Comparison of ENCODE assay signal across 8 cellular contexts in genomic region chr16:22375117-22375962, GRCh38. TPM values are rescaled to one million over a fixed set of nuclear protein-coding genes. Genes with fewer than 3 reads are reported as not detected.
DNase-seq lines count a peak whose midpoint lies in the region; ATAC-seq, FAIRE-seq and TF ChIP-seq lines count a peak whose summit lies in the region.

No MANE protein-coding gene starts in this region.

- H4K20me1 ChIP-seq in OCI-LY3 (ENCODE audit: insufficient read depth, low read length) (0 out of 2 replicates have a peak, but pooled peaks cover 4% of the 10 kb centered on the region), H1 (replicated peaks in 1 of 2; ENCODE audit: control insufficient read depth in 1 of 2, insufficient read depth in 2 of 2, low read length in 2 of 2) (peaks cover 0 to 11% of the 10 kb centered on the region in 2 experiments), neural cell (ENCODE audit: insufficient read depth) (no peaks in the 10 kb centered on the region)

- H3K4me1 ChIP-seq in OCI-LY3 (ENCODE audit: low read length) = peaks cover 13% of the 10 kb centered on the region
- peaks cover 0 to 7% (median 7%) of the 10 kb centered on the region in 4 experiments; a peak in 5 of 7 replicates for H3K4me1 ChIP-seq in H1 (replicated peaks in 1 of 4; ENCODE audit: control insufficient read depth in 3 of 4, insufficient read depth in 4 of 4, low read length in 3 of 4)

- H3K79me1 ChIP-seq in H1 (ENCODE audit: low read depth, low read length) = peaks cover 11% of the 10 kb centered on the region

- H2BK120ac ChIP-seq in H1 (replicated peaks; ENCODE audit: low read depth, low read length) = no peak overlapping the region

- H3K18ac ChIP-seq in H1 (ENCODE audit: extremely low read depth, low read length) = no peak overlapping the region

- peak overlapping the region; percentile 36; the same call in 1 of the 2 replicates for H2AFZ ChIP-seq in OCI-LY3 (ENCODE audit: low read depth, low read length)
- H2AFZ ChIP-seq in H1 (ENCODE audit: low read length) = 0 out of 2 replicates have a peak overlapping the region, but pooled peaks have one; percentile 1
- peak overlapping the region; percentile 96 for H2AFZ ChIP-seq in neural cell (ENCODE audit: low read depth, low read length)

- no peak overlapping the region for H3K27ac ChIP-seq in OCI-LY3 (ENCODE audit: low read length)
- peak overlapping the region; percentile 25; the same call in 1 of the 2 replicates for H3K27ac ChIP-seq in H1 (ENCODE audit: low read depth, low read length)
- peak overlapping the region; percentile 55 for H3K27ac ChIP-seq in neural cell (ENCODE audit: low read length)

- H3K27me3 ChIP-seq in OCI-LY3 (ENCODE audit: low read depth, low read length) (peaks cover 7% of the 10 kb centered on the region; the same call in 1 of the 2 replicates), H1 (replicated peaks in 1 of 4; ENCODE audit: control insufficient read depth in 3 of 4, extremely low read depth in 1 of 4, insufficient read depth in 3 of 4, low read length in 3 of 4) (no peaks in the 10 kb centered on the region; a peak in 4 of 7 replicates), neural cell (ENCODE audit: insufficient read depth, low read depth, low read length) (peaks cover 17% of the 10 kb centered on the region)

- no peak overlapping the region for H3K23ac ChIP-seq in H1 (ENCODE audit: insufficient read length)

- no peak overlapping the region for H2BK20ac ChIP-seq in H1 (ENCODE audit: low read length)

- peaks cover 14% of the 10 kb centered on the region for H3K36me3 ChIP-seq in OCI-LY3 (replicated peaks; ENCODE audit: low read depth, low read length)
- no peaks in the 10 kb centered on the region; a peak in 1 of 8 replicates for H3K36me3 ChIP-seq in H1 (ENCODE audit: control insufficient read depth in 2 of 4, insufficient read depth in 4 of 4, low read length in 3 of 4)
- no peaks in the 10 kb centered on the region for H3K36me3 ChIP-seq in neural cell (ENCODE audit: insufficient read depth, low read length)

- no peak for TF ChIP-seq POLR2A in H1 (IDR thresholded peaks at IDR 0.05; ENCODE audit: control extremely low read depth in 1 of 2, low read depth in 2 of 2, low read length in 2 of 2)

- H3K9me3 ChIP-seq in OCI-LY3 (ENCODE audit: insufficient read depth, low read length) (no peaks in the 10 kb centered on the region), H1 (ENCODE audit: insufficient read depth in 2 of 2, low read depth in 1 of 2, low read length in 1 of 2) (no peaks in the 10 kb centered on the region), neural cell (ENCODE audit: low read length) (no peaks in the 10 kb centered on the region)

- CTCF ChIA-PET in H1 (lab: Charles Lee; ENCODE audit: partially characterized antibody) = no interaction called here

- POLR2A ChIA-PET in H1 (lab: Charles Lee; ENCODE audit: partially characterized antibody) = interaction anchor here (0.6 to 2.3 kb wide), 7 partner anchors 11 to 50 kb away, joined by 3 to 8 read pairs (median 3); no protein-coding TSS in a partner anchor

- FAIRE-seq in H1 (lab: Jason Lieb, UNC) = no peak

- peaks cover 13% of the 10 kb centered on the region for H3K23me2 ChIP-seq in H1 (ENCODE audit: low read depth, low read length)

- peak overlapping the region; percentile 92 for H3K4me2 ChIP-seq in OCI-LY3 (ENCODE audit: low read length)
- peak overlapping the region; percentile 78 to 99 for H3K4me2 ChIP-seq in H1 (ENCODE audit: insufficient read depth in 1 of 2, low read depth in 2 of 2, low read length in 2 of 2)
- peak overlapping the region; percentile 64 for H3K4me2 ChIP-seq in neural cell (ENCODE audit: low read length)

- 34% methylated on average over 28 of the region's 28 CpGs; no CpG with 5 or more reads in 1 of the 2 experiments for WGBS in H1 (ENCODE audit: extremely low coverage in 1 of 2, insufficient coverage in 1 of 2, insufficient read length in 1 of 2, insufficient replicate concordance in 2 of 2, low coverage in 1 of 2, low lambda C conversion rate in 2 of 2, missing lambda C conversion rate in 1 of 2), 2 experiments

- H3K79me2 ChIP-seq in OCI-LY3 (ENCODE audit: low read length) (peaks cover 38% of the 10 kb centered on the region), H1 (ENCODE audit: control insufficient read depth in 1 of 2, insufficient read depth in 2 of 2, low read length in 2 of 2) (peaks cover 7 to 31% of the 10 kb centered on the region in 2 experiments; a peak in 3 of 4 replicates), neural cell (replicated peaks; ENCODE audit: insufficient read depth, low read length) (no peaks in the 10 kb centered on the region)

- H4K5ac ChIP-seq in H1 (ENCODE audit: insufficient read length, low read depth, low read length) = no peak overlapping the region

- H2BK15ac ChIP-seq in H1 (ENCODE audit: low read length) = 0 out of 2 replicates have a peak overlapping the region, but pooled peaks have one; percentile 77

- ATAC-seq in HG03521 (IDR thresholded peaks at IDR 0.05; ENCODE audit: unreplicated experiment) = no peak

- H3K56ac ChIP-seq in H1 (replicated peaks; ENCODE audit: insufficient read length, low read depth, low read length) = peak overlapping the region; percentile 70

- no peak overlapping the region for H4K8ac ChIP-seq in H1 (ENCODE audit: extremely low read depth, insufficient read depth, low read length)

- H3K4ac ChIP-seq in H1 (replicated peaks; ENCODE audit: insufficient read length, low read depth, low read length) = no peak overlapping the region

- no peak for TF ChIP-seq RAD21 in H1 (IDR thresholded peaks at IDR 0.05 in 1 of 2, conservative IDR thresholded peaks at IDR 0.05 in 1 of 2; ENCODE audit: low read depth in 2 of 2, low read length in 2 of 2)
- TF ChIP-seq RAD21 in neural cell (conservative IDR thresholded peaks at IDR 0.05) = no peak

- no peak overlapping the region for H3K14ac ChIP-seq in H1 (ENCODE audit: insufficient read length)

- TF ChIP-seq CTCF in GM12865 (IDR thresholded peaks at IDR 0.05; ENCODE audit: insufficient read depth, low read depth, low read length, missing control alignments) (no peak), OCI-LY3 (IDR thresholded peaks at IDR 0.05; ENCODE audit: low read depth, low read length) (no peak), H1 (IDR thresholded peaks at IDR 0.05; ENCODE audit: control extremely low read depth in 1 of 3, insufficient read depth in 1 of 3, low read depth in 1 of 3, low read length in 3 of 3) (no peak), neural cell (IDR thresholded peaks at IDR 0.05; ENCODE audit: poor library complexity, severe bottlenecking) (no peak)

- H3F3A ChIP-seq in neural cell (ENCODE audit: insufficient read depth, low read length, poor library complexity, severe bottlenecking) = no peaks in the 10 kb centered on the region

- TF ChIP-seq EP300 in H1 (IDR thresholded peaks at IDR 0.05; ENCODE audit: borderline replicate concordance in 1 of 2, low read depth in 2 of 2, low read length in 2 of 2) = no peak
- TF ChIP-seq EP300 in neural cell (conservative IDR thresholded peaks at IDR 0.05; ENCODE audit: poor library complexity, severe bottlenecking) = no peak

- H3K9ac ChIP-seq in OCI-LY3 (ENCODE audit: low read length) (peak overlapping the region; percentile 75), H1 (replicated peaks in 1 of 4; ENCODE audit: extremely low read depth in 1 of 4, low read depth in 3 of 4, low read length in 3 of 4) (peak overlapping the region in 1 of 4 experiments; percentile 76; a peak in 2 of 7 replicates), neural cell (ENCODE audit: low read length) (peak overlapping the region; percentile 76)

- H4K91ac ChIP-seq in H1 (replicated peaks; ENCODE audit: insufficient read length, low read length) = no peak overlapping the region

- DNase-seq in GM12865 (ENCODE audit: low read depth) (no peak), H1 (ENCODE audit: low read depth in 1 of 2, low spot score in 2 of 2) (no peak), GOT3 (lab: John Stamatoyannopoulos, UW) (no peak), activated gamma-delta T cell (lab: John Stamatoyannopoulos, UW) (no peak)
- DNase-seq in activated CD4-positive, CD25-positive, alpha-beta regulatory T cell treated with anti-CD3 and anti-CD28 coated beads, Interleukin-2, amount 50 U/mL, for 72 hours = no peak

- no peaks in the 10 kb centered on the region for H3K9me2 ChIP-seq in neural cell (ENCODE audit: insufficient read depth, low read length)

- H2AK5ac ChIP-seq in H1 (ENCODE audit: low read depth, low read length) = no peak overlapping the region

- H2BK5ac ChIP-seq in H1 (ENCODE audit: low read depth, low read length) = peak overlapping the region; percentile 73

- H2BK12ac ChIP-seq in H1 (ENCODE audit: low read depth, low read length) = 0 out of 2 replicates have a peak overlapping the region, but pooled peaks have one; percentile 28

- H3K4me3 ChIP-seq in GM12865 (ENCODE audit: low read depth, low read length) = peak overlapping the region; percentile 55
- H3K4me3 ChIP-seq in OCI-LY3 (ENCODE audit: low read length) = peak overlapping the region; percentile 98
- H3K4me3 ChIP-seq in H1 (ENCODE audit: extremely low read depth in 1 of 4, insufficient read depth in 2 of 4, low read depth in 3 of 4, low read length in 4 of 4) = peak overlapping the region; percentile 75 to 87 (median 86)
- peak overlapping the region; percentile 92 for H3K4me3 ChIP-seq in neural cell (ENCODE audit: low read length)

TF ChIP-seq in H1, 55 proteins besides CTCF, POLR2A, EP300 and RAD21 (continues in another document):
- TF ChIP-seq RFX5 (IDR thresholded peaks at IDR 0.05; ENCODE audit: borderline replicate concordance, low read depth, low read length) (no peak), KDM5A (IDR thresholded peaks at IDR 0.05; ENCODE audit: low read length) (no peak), SIN3A (conservative IDR thresholded peaks at IDR 0.05 in 1 of 2, IDR thresholded peaks at IDR 0.05 in 1 of 2; ENCODE audit: low read depth in 1 of 2, low read length in 2 of 2) (peak in 1 of 2 experiments; percentile 25; a peak in 1 of 4 replicates)

RNA-seq across cellular contexts. Expression of gene CDR2, which starts 0.9 kb away (rescaled TPM):
- total RNA-seq in H1 (2021; fragmentation: NEBNext Ultra II Directional; extraction: Animal tissue kit (Norgen Biotek cat#: 25700)) = 34.9 and 35.5 TPM in 2 replicates
- polyA plus RNA-seq in H1 (2011; rRNA removed) = 13.6 and 16.3 TPM in 2 replicates
- 22.0 TPM for polyA plus RNA-seq in H1 (2011; cell fraction: cytosol; rRNA removed)
- 10.8 TPM for polyA plus RNA-seq in H1 (2011; cell fraction: nucleus; rRNA removed)
- 22.9 to 28.9 TPM (median 24.1 TPM) in 4 replicates for polyA plus RNA-seq in H1 (2012, experiment 1 of 2)
- polyA plus RNA-seq in H1 (2012, experiment 2 of 2) = 5.9 TPM
- 17.6 TPM for polyA plus RNA-seq in H1 (2013, experiment 1 of 2)
- polyA plus RNA-seq in H1 (2013, experiment 2 of 2) = 20.7 TPM
- polyA minus RNA-seq in H1 (2011; rRNA and poly(A)+ RNA removed) = 17.5 and 20.7 TPM in 2 replicates
- polyA minus RNA-seq in H1 (2011; cell fraction: cytosol; rRNA and poly(A)+ RNA removed) = 12.8 TPM
- 10.0 TPM for polyA minus RNA-seq in H1 (2011; cell fraction: nucleus; rRNA and poly(A)+ RNA removed)
- 15.8 and 17.8 TPM in 2 replicates for polyA plus RNA-seq in neural cell
- 20.7 and 21.2 TPM in 2 replicates for polyA minus RNA-seq in neural cell

Comparison
In these comparisons a context has a peak if more than half of its experiments do, and no peak if none do; other contexts are left out.
1. H2AFZ ChIP-seq: peak in every context shown above with its lines; median percentile 96 in neural cell; 36 in OCI-LY3; 1 in H1.